In genomic region chr14:78018283-78018682, GRCh38 we compare ENCODE assay signal across 19 cellular contexts.
DNase-seq lines count a peak whose midpoint lies in the region; ATAC-seq, FAIRE-seq and TF ChIP-seq lines count a peak whose summit lies in the region.
"Had no signal": no experiment of that assay in that cellular context is flagged by ENCODE, and none has a peak within 500 bp of the region (broad histone marks: within the 10 kb centered on the region; RNA-seq: fewer than 3 reads in every experiment).

No MANE protein-coding gene starts in this region.

- H4K8ac ChIP-seq in H1 (ENCODE audit: extremely low read depth, insufficient read depth, low read length), result no peak overlapping the region
- H4K8ac ChIP-seq in mesenchymal stem cell (ENCODE audit: low read length), result no peak overlapping the region

- H3K79me1 ChIP-seq in H1 (ENCODE audit: low read depth, low read length) (no peaks in the 10 kb centered on the region), mesenchymal stem cell (replicated peaks; ENCODE audit: low read length, poor library complexity, severe bottlenecking) (no peaks in the 10 kb centered on the region)

- no peaks in the 10 kb centered on the region for H4K20me1 ChIP-seq in H1 (replicated peaks in 1 of 2; ENCODE audit: control insufficient read depth in 1 of 2, insufficient read depth in 2 of 2, low read length in 2 of 2)

- H3K9ac ChIP-seq in H1 (replicated peaks in 1 of 4; ENCODE audit: extremely low read depth in 1 of 4, low read depth in 3 of 4, low read length in 3 of 4) (no peak overlapping the region), mesenchymal stem cell (ENCODE audit: low read length) (no peak overlapping the region)

- no peaks in the 10 kb centered on the region for H3K79me2 ChIP-seq in H1 (ENCODE audit: control insufficient read depth in 1 of 2, insufficient read depth in 2 of 2, low read length in 2 of 2)

- H3K14ac ChIP-seq in H1 (ENCODE audit: insufficient read length) (no peak overlapping the region), mesenchymal stem cell (ENCODE audit: low read length in 2 of 2) (no peak overlapping the region)

- H3K27me3 ChIP-seq in H1 (replicated peaks in 1 of 4; ENCODE audit: control insufficient read depth in 3 of 4, extremely low read depth in 1 of 4, insufficient read depth in 3 of 4, low read length in 3 of 4), result peaks cover 0 to 2% (median 0%) of the 10 kb centered on the region in 4 experiments; a peak in 1 of 7 replicates
- H3K27me3 ChIP-seq in mesenchymal stem cell (ENCODE audit: control insufficient read depth in 1 of 2, insufficient read depth in 1 of 2, low read length in 2 of 2), result no peaks in the 10 kb centered on the region

- WGBS in H1 (ENCODE audit: extremely low coverage in 1 of 2, insufficient coverage in 1 of 2, insufficient read length in 1 of 2, insufficient replicate concordance in 2 of 2, low coverage in 1 of 2, low lambda C conversion rate in 2 of 2, missing lambda C conversion rate in 1 of 2), 2 experiments, result 53% methylated on average over 2 of the region's 2 CpGs; no CpG with 5 or more reads in 1 of the 2 experiments
- WGBS in mesenchymal stem cell, result no CpG with 5 or more reads among the region's 2 CpGs

- no peaks in the 10 kb centered on the region for H3K36me3 ChIP-seq in H1 (ENCODE audit: control insufficient read depth in 2 of 4, insufficient read depth in 4 of 4, low read length in 3 of 4)
- no peaks in the 10 kb centered on the region for H3K36me3 ChIP-seq in mesenchymal stem cell (ENCODE audit: control insufficient read depth in 1 of 2, insufficient read depth in 2 of 2, low read depth in 1 of 2, low read length in 2 of 2)
- H3K36me3 ChIP-seq: HAP-1 had no signal

- H3K4me1 ChIP-seq in H1 (replicated peaks in 1 of 4; ENCODE audit: control insufficient read depth in 3 of 4, insufficient read depth in 4 of 4, low read length in 3 of 4) (no peaks in the 10 kb centered on the region), mesenchymal stem cell (ENCODE audit: control insufficient read depth, insufficient read depth, low read depth, low read length) (no peaks in the 10 kb centered on the region)
- H3K4me1 ChIP-seq: HAP-1 had no signal

- H2BK20ac ChIP-seq in H1 (ENCODE audit: low read length), result no peak overlapping the region

- no peak overlapping the region for H3K27ac ChIP-seq in H1 (ENCODE audit: low read depth, low read length)
- no peak overlapping the region for H3K27ac ChIP-seq in mesenchymal stem cell (ENCODE audit: low read length, poor library complexity, severe bottlenecking)

- TF ChIP-seq RAD21 in H1 (IDR thresholded peaks at IDR 0.05 in 1 of 2, conservative IDR thresholded peaks at IDR 0.05 in 1 of 2; ENCODE audit: low read depth in 2 of 2, low read length in 2 of 2), result no peak

- no peak for TF ChIP-seq POLR2A in H1 (IDR thresholded peaks at IDR 0.05; ENCODE audit: control extremely low read depth in 1 of 2, low read depth in 2 of 2, low read length in 2 of 2)

- H3K9me3 ChIP-seq in H1 (ENCODE audit: insufficient read depth in 2 of 2, low read depth in 1 of 2, low read length in 1 of 2), result no peaks in the 10 kb centered on the region; a peak in 1 of 4 replicates
- no peaks in the 10 kb centered on the region for H3K9me3 ChIP-seq in mesenchymal stem cell (ENCODE audit: control insufficient read depth, low read length)
- H3K9me3 ChIP-seq: HAP-1 had no signal

- H4K91ac ChIP-seq in H1 (replicated peaks; ENCODE audit: insufficient read length, low read length), result no peak overlapping the region
- no peak overlapping the region for H4K91ac ChIP-seq in mesenchymal stem cell (ENCODE audit: low read length)

- H3K56ac ChIP-seq in H1 (replicated peaks; ENCODE audit: insufficient read length, low read depth, low read length), result no peak overlapping the region

- no peaks in the 10 kb centered on the region for H3K23me2 ChIP-seq in H1 (ENCODE audit: low read depth, low read length)

- H2BK5ac ChIP-seq in H1 (ENCODE audit: low read depth, low read length) (no peak overlapping the region), mesenchymal stem cell (ENCODE audit: low read depth, low read length, poor library complexity, severe bottlenecking) (no peak overlapping the region)

- H2AK5ac ChIP-seq in H1 (ENCODE audit: low read depth, low read length), result no peak overlapping the region
- H2AK5ac ChIP-seq in mesenchymal stem cell (ENCODE audit: low read length, severe bottlenecking), result no peak overlapping the region

- no peak for TF ChIP-seq EP300 in H1 (IDR thresholded peaks at IDR 0.05; ENCODE audit: borderline replicate concordance in 1 of 2, low read depth in 2 of 2, low read length in 2 of 2)

- H3K18ac ChIP-seq in H1 (ENCODE audit: extremely low read depth, low read length) (no peak overlapping the region), mesenchymal stem cell (ENCODE audit: low read depth in 1 of 2, low read length in 2 of 2) (no peak overlapping the region)

- H3K23ac ChIP-seq in H1 (ENCODE audit: insufficient read length) (no peak overlapping the region), mesenchymal stem cell (ENCODE audit: low read length in 2 of 2) (no peak overlapping the region)

- CTCF ChIA-PET in H1 (lab: Charles Lee; ENCODE audit: partially characterized antibody), result no interaction called here

- H4K5ac ChIP-seq in H1 (ENCODE audit: insufficient read length, low read depth, low read length), result no peak overlapping the region

- no peak overlapping the region for H2BK15ac ChIP-seq in H1 (ENCODE audit: low read length)
- H2BK15ac ChIP-seq in mesenchymal stem cell (ENCODE audit: low read depth, poor library complexity, severe bottlenecking), result no peak overlapping the region

- H2BK120ac ChIP-seq in H1 (replicated peaks; ENCODE audit: low read depth, low read length) (no peak overlapping the region), mesenchymal stem cell (ENCODE audit: low read depth, low read length) (no peak overlapping the region)

- no peak for TF ChIP-seq CTCF in H1 (IDR thresholded peaks at IDR 0.05; ENCODE audit: control extremely low read depth in 1 of 3, insufficient read depth in 1 of 3, low read depth in 1 of 3, low read length in 3 of 3)

- no peak for FAIRE-seq in H1 (lab: Jason Lieb, UNC)
- FAIRE-seq: GM12891, GM19239, H54 had no signal

- H2AFZ ChIP-seq in H1 (ENCODE audit: low read length), result no peak overlapping the region
- H2AFZ ChIP-seq in mesenchymal stem cell (ENCODE audit: low read depth, low read length), result no peak overlapping the region
- H2AFZ ChIP-seq: GM23338 had no signal

- H3K4me2 ChIP-seq in H1 (ENCODE audit: insufficient read depth in 1 of 2, low read depth in 2 of 2, low read length in 2 of 2), result no peak overlapping the region
- no peak overlapping the region for H3K4me2 ChIP-seq in mesenchymal stem cell (ENCODE audit: low read length, poor library complexity, severe bottlenecking)
- H3K4me2 ChIP-seq: GM23338 had no signal

- H3K4me3 ChIP-seq in H1 (ENCODE audit: extremely low read depth in 1 of 4, insufficient read depth in 2 of 4, low read depth in 3 of 4, low read length in 4 of 4) (no peak overlapping the region), mesenchymal stem cell (ENCODE audit: insufficient read depth in 1 of 2, low read depth in 1 of 2, low read length in 2 of 2) (no peak overlapping the region)
- H3K4me3 ChIP-seq: GM23338, HAP-1 had no signal

- ATAC-seq in GM18909 (IDR thresholded peaks at IDR 0.05; ENCODE audit: poor library complexity, unreplicated experiment), result peak; percentile 63
- ATAC-seq in HG03354 (IDR thresholded peaks at IDR 0.05; ENCODE audit: poor library complexity, severe bottlenecking, unreplicated experiment), result peak; percentile 72
- no peak for ATAC-seq in HG02970 (IDR thresholded peaks at IDR 0.05; ENCODE audit: low FRiP score, unreplicated experiment)
- ATAC-seq: GM23338 had no signal

- H3K4ac ChIP-seq in H1 (replicated peaks; ENCODE audit: insufficient read length, low read depth, low read length) (no peak overlapping the region), mesenchymal stem cell (ENCODE audit: low read depth in 1 of 2, low read length in 2 of 2) (no peak overlapping the region)

- no peak overlapping the region for H2BK12ac ChIP-seq in H1 (ENCODE audit: low read depth, low read length)
- H2BK12ac ChIP-seq in mesenchymal stem cell (ENCODE audit: low read length in 2 of 2), result no peak overlapping the region

- POLR2A ChIA-PET in H1 (lab: Charles Lee; ENCODE audit: partially characterized antibody), result no interaction called here

- DNase-seq in H1 (ENCODE audit: low read depth in 1 of 2, low spot score in 2 of 2) (no peak), mesenchymal stem cell (no peak), NCI-H1694 (lab: John Stamatoyannopoulos, UW) (no peak)
- DNase-seq: C1 segment of cervical spinal cord; Calu3; CD4-positive, alpha-beta memory T cell; COR-L47; DMS53; DMS79 treated with DMSO at 0.1 percent for 48 hours; GF-D8; HFFc6 had no signal

TF ChIP-seq in H1, 55 proteins besides CTCF, POLR2A, EP300 and RAD21:
- TF ChIP-seq CEBPB (IDR thresholded peaks at IDR 0.05; ENCODE audit: low read depth, low read length) (0 out of 2 replicates have a peak, but pooled peaks have one; percentile 12), PHF8 (conservative IDR thresholded peaks at IDR 0.05; ENCODE audit: low read depth, low read length) (no peak)
TF ChIP-seq in H1: peak in this region for 1.
